ENCODE assay signal across 1 cellular context in genomic region chr1:3069491-3070303, GRCh38.
TF ChIP-seq lines count a peak whose summit lies in the region.

No MANE protein-coding gene starts in this region.

TF ChIP-seq in HEK293, 187 proteins besides CTCF, POLR2A, EP300 and RAD21 (continued from another document):
- TF ChIP-seq MEIS1 (CRISPR knock-in tag; IDR thresholded peaks at IDR 0.05; ENCODE audit: borderline replicate concordance) (no peak), ZNF626 (tag by site-specific recombination; IDR thresholded peaks at IDR 0.05) (no peak), ZBTB26 (tag by site-specific recombination; optimal IDR thresholded peaks at IDR 0.05) (peak; percentile 44), ZNF670 (tag by site-specific recombination; IDR thresholded peaks at IDR 0.05; ENCODE audit: low read depth) (no peak), KLF8 (tag by site-specific recombination; IDR thresholded peaks at IDR 0.05) (peak; percentile 29; the same call in 1 of the 2 replicates), TSHZ1 (tag by site-specific recombination; IDR thresholded peaks at IDR 0.05; ENCODE audit: borderline replicate concordance) (no peak), ZNF664 (tag by site-specific recombination; IDR thresholded peaks at IDR 0.05) (no peak), PRDM1 (tag by site-specific recombination; IDR thresholded peaks at IDR 0.05) (peak; percentile 74), ZNF660 (tag by site-specific recombination; IDR thresholded peaks at IDR 0.05) (0 out of 2 replicates have a peak, but pooled peaks have one; percentile 37), ZNF24 (tag by site-specific recombination; IDR thresholded peaks at IDR 0.05) (no peak), HOXC10 (CRISPR knock-in tag; IDR thresholded peaks at IDR 0.05) (no peak), ZEB2 (tag by site-specific recombination; IDR thresholded peaks at IDR 0.05) (no peak), REPIN1 (tag by site-specific recombination; IDR thresholded peaks at IDR 0.05; ENCODE audit: low read depth) (no peak), KLF1 (tag by site-specific recombination; IDR thresholded peaks at IDR 0.05) (no peak), ZBTB8A (tag by site-specific recombination; IDR thresholded peaks at IDR 0.05) (peak; percentile 88), ZNF112 (tag by site-specific recombination; IDR thresholded peaks at IDR 0.05) (no peak), ZNF596 (tag by site-specific recombination; IDR thresholded peaks at IDR 0.05) (peak; percentile 78), ZNF274 (IDR thresholded peaks at IDR 0.05; ENCODE audit: low read length) (no peak), ZNF274 (tag by site-specific recombination; IDR thresholded peaks at IDR 0.05; ENCODE audit: borderline replicate concordance) (no peak), ZNF433 (tag by site-specific recombination; IDR thresholded peaks at IDR 0.05; ENCODE audit: low read depth) (no peak), ZNF335 (tag by site-specific recombination; conservative IDR thresholded peaks at IDR 0.05) (no peak), ZNF473 (tag by site-specific recombination; IDR thresholded peaks at IDR 0.05) (no peak), ZBTB20 (tag by site-specific recombination; IDR thresholded peaks at IDR 0.05) (peak; percentile 78), ZNF792 (tag by site-specific recombination; IDR thresholded peaks at IDR 0.05) (no peak), ZFHX2 (tag by site-specific recombination; conservative IDR thresholded peaks at IDR 0.05) (no peak; the same call in 1 of the 2 replicates), YY1 (tag by site-specific recombination; IDR thresholded peaks at IDR 0.05) (no peak)
- TF ChIP-seq, protein P1, sequence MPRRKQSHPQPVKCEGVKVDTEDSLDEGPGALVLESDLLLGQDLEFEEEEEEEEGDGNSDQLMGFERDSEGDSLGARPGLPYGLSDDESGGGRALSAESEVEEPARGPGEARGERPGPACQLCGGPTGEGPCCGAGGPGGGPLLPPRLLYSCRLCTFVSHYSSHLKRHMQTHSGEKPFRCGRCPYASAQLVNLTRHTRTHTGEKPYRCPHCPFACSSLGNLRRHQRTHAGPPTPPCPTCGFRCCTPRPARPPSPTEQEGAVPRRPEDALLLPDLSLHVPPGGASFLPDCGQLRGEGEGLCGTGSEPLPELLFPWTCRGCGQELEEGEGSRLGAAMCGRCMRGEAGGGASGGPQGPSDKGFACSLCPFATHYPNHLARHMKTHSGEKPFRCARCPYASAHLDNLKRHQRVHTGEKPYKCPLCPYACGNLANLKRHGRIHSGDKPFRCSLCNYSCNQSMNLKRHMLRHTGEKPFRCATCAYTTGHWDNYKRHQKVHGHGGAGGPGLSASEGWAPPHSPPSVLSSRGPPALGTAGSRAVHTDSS (tag by site-specific recombination; IDR thresholded peaks at IDR 0.05) = no peak
- TF ChIP-seq, protein P2, sequence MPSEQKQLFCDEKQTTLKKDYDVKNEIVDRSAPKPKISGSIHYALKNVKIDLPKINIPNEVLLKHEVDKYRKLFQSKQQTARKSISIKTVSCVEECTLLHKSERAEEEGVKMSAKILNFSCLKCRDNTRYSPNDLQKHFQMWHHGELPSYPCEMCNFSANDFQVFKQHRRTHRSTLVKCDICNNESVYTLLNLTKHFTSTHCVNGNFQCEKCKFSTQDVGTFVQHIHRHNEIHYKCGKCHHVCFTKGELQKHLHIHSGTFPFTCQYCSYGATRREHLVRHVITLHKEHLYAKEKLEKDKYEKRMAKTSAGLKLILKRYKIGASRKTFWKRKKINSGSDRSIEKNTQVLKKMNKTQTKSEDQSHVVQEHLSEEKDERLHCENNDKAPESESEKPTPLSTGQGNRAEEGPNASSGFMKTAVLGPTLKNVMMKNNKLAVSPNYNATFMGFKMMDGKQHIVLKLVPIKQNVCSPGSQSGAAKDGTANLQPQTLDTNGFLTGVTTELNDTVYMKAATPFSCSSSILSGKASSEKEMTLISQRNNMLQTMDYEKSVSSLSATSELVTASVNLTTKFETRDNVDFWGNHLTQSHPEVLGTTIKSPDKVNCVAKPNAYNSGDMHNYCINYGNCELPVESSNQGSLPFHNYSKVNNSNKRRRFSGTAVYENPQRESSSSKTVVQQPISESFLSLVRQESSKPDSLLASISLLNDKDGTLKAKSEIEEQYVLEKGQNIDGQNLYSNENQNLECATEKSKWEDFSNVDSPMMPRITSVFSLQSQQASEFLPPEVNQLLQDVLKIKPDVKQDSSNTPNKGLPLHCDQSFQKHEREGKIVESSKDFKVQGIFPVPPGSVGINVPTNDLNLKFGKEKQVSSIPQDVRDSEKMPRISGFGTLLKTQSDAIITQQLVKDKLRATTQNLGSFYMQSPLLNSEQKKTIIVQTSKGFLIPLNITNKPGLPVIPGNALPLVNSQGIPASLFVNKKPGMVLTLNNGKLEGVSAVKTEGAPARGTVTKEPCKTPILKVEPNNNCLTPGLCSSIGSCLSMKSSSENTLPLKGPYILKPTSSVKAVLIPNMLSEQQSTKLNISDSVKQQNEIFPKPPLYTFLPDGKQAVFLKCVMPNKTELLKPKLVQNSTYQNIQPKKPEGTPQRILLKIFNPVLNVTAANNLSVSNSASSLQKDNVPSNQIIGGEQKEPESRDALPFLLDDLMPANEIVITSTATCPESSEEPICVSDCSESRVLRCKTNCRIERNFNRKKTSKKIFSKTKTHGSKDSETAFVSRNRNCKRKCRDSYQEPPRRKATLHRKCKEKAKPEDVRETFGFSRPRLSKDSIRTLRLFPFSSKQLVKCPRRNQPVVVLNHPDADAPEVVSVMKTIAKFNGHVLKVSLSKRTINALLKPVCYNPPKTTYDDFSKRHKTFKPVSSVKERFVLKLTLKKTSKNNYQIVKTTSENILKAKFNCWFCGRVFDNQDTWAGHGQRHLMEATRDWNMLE (tag by site-specific recombination; conservative IDR thresholded peaks at IDR 0.05; ENCODE audit: low read depth) = no peak
TF ChIP-seq in HEK293: peak in this region for 12.
